Comparison of ENCODE assay signal across 1 cellular context in genomic region chr20:49696594-49696993, GRCh38.
TF ChIP-seq lines count a peak whose summit lies in the region.

No MANE protein-coding gene starts in this region.

TF ChIP-seq in HCT116, 20 proteins besides CTCF, POLR2A, EP300 and RAD21 (continued from another document):
- TF ChIP-seq, protein P1, sequence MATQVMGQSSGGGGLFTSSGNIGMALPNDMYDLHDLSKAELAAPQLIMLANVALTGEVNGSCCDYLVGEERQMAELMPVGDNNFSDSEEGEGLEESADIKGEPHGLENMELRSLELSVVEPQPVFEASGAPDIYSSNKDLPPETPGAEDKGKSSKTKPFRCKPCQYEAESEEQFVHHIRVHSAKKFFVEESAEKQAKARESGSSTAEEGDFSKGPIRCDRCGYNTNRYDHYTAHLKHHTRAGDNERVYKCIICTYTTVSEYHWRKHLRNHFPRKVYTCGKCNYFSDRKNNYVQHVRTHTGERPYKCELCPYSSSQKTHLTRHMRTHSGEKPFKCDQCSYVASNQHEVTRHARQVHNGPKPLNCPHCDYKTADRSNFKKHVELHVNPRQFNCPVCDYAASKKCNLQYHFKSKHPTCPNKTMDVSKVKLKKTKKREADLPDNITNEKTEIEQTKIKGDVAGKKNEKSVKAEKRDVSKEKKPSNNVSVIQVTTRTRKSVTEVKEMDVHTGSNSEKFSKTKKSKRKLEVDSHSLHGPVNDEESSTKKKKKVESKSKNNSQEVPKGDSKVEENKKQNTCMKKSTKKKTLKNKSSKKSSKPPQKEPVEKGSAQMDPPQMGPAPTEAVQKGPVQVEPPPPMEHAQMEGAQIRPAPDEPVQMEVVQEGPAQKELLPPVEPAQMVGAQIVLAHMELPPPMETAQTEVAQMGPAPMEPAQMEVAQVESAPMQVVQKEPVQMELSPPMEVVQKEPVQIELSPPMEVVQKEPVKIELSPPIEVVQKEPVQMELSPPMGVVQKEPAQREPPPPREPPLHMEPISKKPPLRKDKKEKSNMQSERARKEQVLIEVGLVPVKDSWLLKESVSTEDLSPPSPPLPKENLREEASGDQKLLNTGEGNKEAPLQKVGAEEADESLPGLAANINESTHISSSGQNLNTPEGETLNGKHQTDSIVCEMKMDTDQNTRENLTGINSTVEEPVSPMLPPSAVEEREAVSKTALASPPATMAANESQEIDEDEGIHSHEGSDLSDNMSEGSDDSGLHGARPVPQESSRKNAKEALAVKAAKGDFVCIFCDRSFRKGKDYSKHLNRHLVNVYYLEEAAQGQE (IDR thresholded peaks at IDR 0.05; ENCODE audit: low read depth): no peak
